8 cellular contexts compared by ENCODE assay signal in genomic region chr1:70528591-70529333, GRCh38.
DNase-seq lines count a peak whose midpoint lies in the region; ATAC-seq and TF ChIP-seq lines count a peak whose summit lies in the region.

No MANE protein-coding gene starts in this region.

- DNase-seq in AG10803 (ENCODE audit: low read depth) (peak; percentile 36), GM12865 (ENCODE audit: low read depth) (peak; percentile 38), NCI-H510A treated with DMSO at 0.1 percent for 48 hours (lab: John Stamatoyannopoulos, UW) (peak; percentile 60), cardiac fibroblast (ENCODE audit: low read depth in 2 of 2) (peak; percentile 37 to 48), lower lobe of right lung (no peak), esophagus squamous epithelium (lab: John Stamatoyannopoulos, UW) (no peak), GF-D8 (lab: John Stamatoyannopoulos, UW) (no peak)

- no peak for TF ChIP-seq POLR2A in esophagus squamous epithelium (IDR thresholded peaks at IDR 0.05)

- no peaks in the 10 kb centered on the region for H3K4me1 ChIP-seq in lower lobe of right lung
- no peaks in the 10 kb centered on the region for H3K4me1 ChIP-seq in esophagus squamous epithelium

- WGBS in esophagus squamous epithelium, 2 donors = 38 to 43% methylated on average over 12 of the region's 12 CpGs

- H3K36me3 ChIP-seq in lower lobe of right lung = no peaks in the 10 kb centered on the region
- H3K36me3 ChIP-seq in esophagus squamous epithelium = no peaks in the 10 kb centered on the region

- H3K27ac ChIP-seq in lower lobe of right lung = no peak overlapping the region
- H3K27ac ChIP-seq in esophagus squamous epithelium = no peak overlapping the region

- peak; percentile 61 for ATAC-seq in HG02798 (IDR thresholded peaks at IDR 0.05; ENCODE audit: poor library complexity, unreplicated experiment)
- peak; percentile 54 to 81 for ATAC-seq in lower lobe of right lung

- no peaks in the 10 kb centered on the region for H3K27me3 ChIP-seq in lower lobe of right lung (ENCODE audit: low read depth)
- no peaks in the 10 kb centered on the region for H3K27me3 ChIP-seq in esophagus squamous epithelium

- H3K9me3 ChIP-seq in lower lobe of right lung = no peaks in the 10 kb centered on the region
- no peaks in the 10 kb centered on the region for H3K9me3 ChIP-seq in esophagus squamous epithelium

- no peak overlapping the region for H3K4me3 ChIP-seq in AG10803 (ENCODE audit: low read length)
- no peak overlapping the region for H3K4me3 ChIP-seq in GM12865 (ENCODE audit: low read depth, low read length)
- H3K4me3 ChIP-seq in cardiac fibroblast (replicated peaks in 1 of 2; ENCODE audit: low read depth in 2 of 2, low read length in 2 of 2) = no peak overlapping the region
- H3K4me3 ChIP-seq in lower lobe of right lung = no peak overlapping the region
- no peak overlapping the region for H3K4me3 ChIP-seq in esophagus squamous epithelium

- peak; percentile 80 for TF ChIP-seq CTCF in AG10803 (conservative IDR thresholded peaks at IDR 0.05; ENCODE audit: low read length)
- peak; percentile 68 for TF ChIP-seq CTCF in GM12865 (IDR thresholded peaks at IDR 0.05; ENCODE audit: insufficient read depth, low read depth, low read length, missing control alignments)
- TF ChIP-seq CTCF in cardiac fibroblast (IDR thresholded peaks at IDR 0.05; ENCODE audit: low read depth, low read length) = peak; percentile 70
- peak; percentile 50 for TF ChIP-seq CTCF in lower lobe of right lung (IDR thresholded peaks at IDR 0.05)
- TF ChIP-seq CTCF in esophagus squamous epithelium (IDR thresholded peaks at IDR 0.05) = peak in 3 of 6 experiments; percentile 14 to 44 (median 29)

- intact Hi-C loops in lower lobe of right lung (cut with DNase I) (no loop called here), esophagus squamous epithelium (cut with DNase I) (loop anchor here (10.0 kb wide), 1 partner anchor 516 kb away; the partner anchor contains the start of gene PTGER3)

Comparison
In these comparisons a context has a peak if more than half of its experiments do, and no peak if none do; other contexts are left out.
1. DNase-seq: peak in AG10803 (single experiment), GM12865 (single experiment), NCI-H510A treated with DMSO at 0.1 percent for 48 hours (single experiment) and cardiac fibroblast (2 of 2); none in lower lobe of right lung (single experiment), esophagus squamous epithelium (single experiment) and GF-D8 (single experiment).